Comparison of ENCODE assay signal across 11 cellular contexts in the genomic region with DNA sequence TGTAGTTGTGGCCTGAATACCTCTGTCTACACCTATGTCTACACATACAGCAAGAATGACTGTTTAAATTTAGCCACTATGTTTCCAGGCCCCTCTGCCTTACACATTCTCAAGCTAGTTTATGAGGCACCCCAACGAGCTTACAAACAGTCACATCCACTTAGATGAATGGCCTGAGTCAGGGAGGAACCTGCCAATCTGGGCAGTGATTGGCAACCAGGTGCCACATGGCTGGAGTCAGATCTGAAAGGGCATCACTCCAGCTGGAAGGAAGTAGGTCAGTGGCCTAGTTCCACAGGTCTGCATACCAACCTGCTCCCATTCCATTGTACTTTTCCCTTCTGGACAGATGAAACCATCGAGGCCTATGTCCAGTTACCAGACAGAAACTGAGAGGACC.
DNase-seq lines count a peak whose midpoint lies in the region; ATAC-seq and TF ChIP-seq lines count a peak whose summit lies in the region.
"Had no signal": no experiment of that assay in that cellular context is flagged by ENCODE, and none has a peak within 500 bp of the region (broad histone marks: within the 10 kb centered on the region; RNA-seq: fewer than 3 reads in every experiment).

No MANE protein-coding gene starts in this region.

- H3K36me3 Mint-ChIP-seq in stimulated activated naive CD8-positive, alpha-beta T cell treated with anti-CD3 and anti-CD28 coated beads, Interleukin-15, Interleukin-2, amounts not matched to agents 100 ng/mL and 50 ng/mL, for 24 hours (ENCODE audit: low read depth), result no peaks in the 10 kb centered on the region
- no peaks in the 10 kb centered on the region for H3K36me3 Mint-ChIP-seq in activated naive CD8-positive, alpha-beta T cell

- H3K9me3 Mint-ChIP-seq in stimulated activated naive CD8-positive, alpha-beta T cell treated with anti-CD3 and anti-CD28 coated beads, Interleukin-15, Interleukin-2, amounts not matched to agents 100 ng/mL and 50 ng/mL, for 24 hours, result no peaks in the 10 kb centered on the region
- no peaks in the 10 kb centered on the region for H3K9me3 Mint-ChIP-seq in activated naive CD8-positive, alpha-beta T cell (ENCODE audit: low read depth)

- H3K27me3 Mint-ChIP-seq in stimulated activated naive CD8-positive, alpha-beta T cell treated with anti-CD3 and anti-CD28 coated beads, Interleukin-15, Interleukin-2, amounts not matched to agents 100 ng/mL and 50 ng/mL, for 24 hours, result no peaks in the 10 kb centered on the region
- no peaks in the 10 kb centered on the region for H3K27me3 Mint-ChIP-seq in activated naive CD8-positive, alpha-beta T cell

- no peak for ATAC-seq in stimulated activated naive CD8-positive, alpha-beta T cell treated with anti-CD3 and anti-CD28 coated beads, Interleukin-15, Interleukin-2, amounts not matched to agents 100 U/mL and 50 U/mL, for 24 hours
- ATAC-seq in left lobe of liver (peak; percentile 96), HG02798 (IDR thresholded peaks at IDR 0.05; ENCODE audit: poor library complexity, unreplicated experiment) (no peak)

- no peak for DNase-seq in stimulated activated naive CD8-positive, alpha-beta T cell treated with anti-CD3 and anti-CD28 coated beads, Interleukin-15, Interleukin-2, amounts not matched to agents 100 U/mL and 50 U/mL, for 24 hours
- DNase-seq in left lobe of liver (ENCODE audit: low spot score), result peak; percentile 68
- no peak for DNase-seq in erythroblast (lab: John Stamatoyannopoulos, UW)
- no peak for DNase-seq in T-helper 9 cell
- no peak for DNase-seq in iPS-NIHi7 (ENCODE audit: extremely low spot score)
- DNase-seq: NCI-H1436, NCI-H748 treated with DMSO at 0.1 percent for 48 hours, ovary had no signal

- TF ChIP-seq POLR2A in erythroblast (IDR thresholded peaks at IDR 0.05; ENCODE audit: low read length), result no peak

- H3K4me3 Mint-ChIP-seq in stimulated activated naive CD8-positive, alpha-beta T cell treated with anti-CD3 and anti-CD28 coated beads, Interleukin-15, Interleukin-2, amounts not matched to agents 100 ng/mL and 50 ng/mL, for 24 hours, result no peak overlapping the region
- H3K4me3 Mint-ChIP-seq in activated naive CD8-positive, alpha-beta T cell, result peak overlapping the region; percentile 57

- H3K27ac Mint-ChIP-seq in stimulated activated naive CD8-positive, alpha-beta T cell treated with anti-CD3 and anti-CD28 coated beads, Interleukin-15, Interleukin-2, amounts not matched to agents 100 ng/mL and 50 ng/mL, for 24 hours, result peak overlapping the region; percentile 91
- H3K27ac Mint-ChIP-seq in activated naive CD8-positive, alpha-beta T cell, result peak overlapping the region; percentile 99

- peaks cover 99% of the 10 kb centered on the region for H3K4me1 Mint-ChIP-seq in stimulated activated naive CD8-positive, alpha-beta T cell treated with anti-CD3 and anti-CD28 coated beads, Interleukin-15, Interleukin-2, amounts not matched to agents 100 ng/mL and 50 ng/mL, for 24 hours (ENCODE audit: low read depth)
- H3K4me1 Mint-ChIP-seq in activated naive CD8-positive, alpha-beta T cell (ENCODE audit: low read depth), result peaks cover 95% of the 10 kb centered on the region
